21 cellular contexts compared by ENCODE assay signal in genomic region chr5:157823655-157824054, GRCh38.
"Had no signal": no experiment of that assay in that cellular context is flagged by ENCODE, and none has a peak within 500 bp of the region (broad histone marks: within the 10 kb centered on the region; RNA-seq: fewer than 3 reads in every experiment).

No MANE protein-coding gene starts in this region.

- H3K27ac ChIP-seq: lower lobe of right lung, neural progenitor cell, pancreas, skin epidermis, testis, tibial nerve had no signal

- H3K9ac ChIP-seq: neural progenitor cell had no signal

- H3K27me3 ChIP-seq: heart left ventricle, neural progenitor cell, pancreas, testis, tibial nerve had no signal

- H3K4me3 ChIP-seq: heart left ventricle, left ventricle myocardium inferior, lower lobe of right lung, neural progenitor cell, pancreas, skin epidermis, testis, tibial nerve had no signal

- FAIRE-seq: endometrium, frontal cortex, islet of Langerhans had no signal

- H3K9me3 ChIP-seq: heart left ventricle, left ventricle myocardium inferior, lower lobe of right lung, pancreas, testis, tibial nerve had no signal

- H3K36me3 ChIP-seq: heart left ventricle, left ventricle myocardium inferior, lower lobe of right lung, neural progenitor cell, pancreas, tibial nerve had no signal

- ATAC-seq: esophagus mucosa; lower lobe of right lung; natural killer cell treated with Interleukin-12 subunit alpha and Interleukin-12 subunit beta and Interleukin-15 and Interleukin-18, amount 100 ng/mL, for 72 hours; pancreas; sciatic nerve; stimulated activated naive B cell treated with anti-CD40 and anti-IgM and Interleukin-4, amounts not matched to agents 10 μg/mL and 1 μg/mL and 100 μg/mL, for 72 hours; stimulated activated naive CD8-positive, alpha-beta T cell treated with anti-CD3 and anti-CD28 coated beads, Interleukin-15, amount 100 ng/mL, for 72 hours had no signal

- DNase-seq: effector memory CD4-positive, alpha-beta T cell; heart left ventricle; hippocampal formation; left ventricle myocardium inferior; lower lobe of right lung; occipital lobe; pancreas; stimulated activated CD4-positive, alpha-beta T cell treated with anti-CD3 and anti-CD28 coated beads, Interleukin-2, amount 100 ng/mL, for 24 hours; stimulated activated CD4-positive, alpha-beta T cell treated with anti-CD3 and anti-CD28 coated beads, Interleukin-4, amount 100 ng/mL, for 4 hours; stimulated activated naive B cell treated with anti-CD40 and anti-IgM and Interleukin-4, amounts not matched to agents 10 μg/mL and 1 μg/mL and 100 μg/mL, for 72 hours; stimulated activated naive CD8-positive, alpha-beta T cell treated with anti-CD3 and anti-CD28 coated beads, Interleukin-15, amount 100 ng/mL, for 72 hours; testis had no signal

- H3K4me2 ChIP-seq: neural progenitor cell had no signal

- H2AFZ ChIP-seq: neural progenitor cell had no signal
